1 cellular context compared by ENCODE assay signal in genomic region chr19:17026041-17026658, GRCh38.
A peak's percentile ranks its signal among the peaks of the same experiment; 100 is the strongest.
TF ChIP-seq lines count a peak whose summit lies in the region.

No MANE protein-coding gene starts in this region.

TF ChIP-seq in GM12878, 131 proteins besides CTCF, POLR2A, EP300 and RAD21:
- TF ChIP-seq ZBTB33 (IDR thresholded peaks at IDR 0.05): no peak
- no peak for TF ChIP-seq ATF3 (IDR thresholded peaks at IDR 0.05; ENCODE audit: borderline replicate concordance, extremely low read depth, low read depth, low read length)
- no peak for TF ChIP-seq RFX5 (IDR thresholded peaks at IDR 0.05; ENCODE audit: low read depth, low read length)
- TF ChIP-seq IKZF1 (conservative IDR thresholded peaks at IDR 0.05): no peak
- peak; percentile 24 for TF ChIP-seq SUZ12 (IDR thresholded peaks at IDR 0.05; ENCODE audit: unreplicated experiment)
